In the genomic region with DNA sequence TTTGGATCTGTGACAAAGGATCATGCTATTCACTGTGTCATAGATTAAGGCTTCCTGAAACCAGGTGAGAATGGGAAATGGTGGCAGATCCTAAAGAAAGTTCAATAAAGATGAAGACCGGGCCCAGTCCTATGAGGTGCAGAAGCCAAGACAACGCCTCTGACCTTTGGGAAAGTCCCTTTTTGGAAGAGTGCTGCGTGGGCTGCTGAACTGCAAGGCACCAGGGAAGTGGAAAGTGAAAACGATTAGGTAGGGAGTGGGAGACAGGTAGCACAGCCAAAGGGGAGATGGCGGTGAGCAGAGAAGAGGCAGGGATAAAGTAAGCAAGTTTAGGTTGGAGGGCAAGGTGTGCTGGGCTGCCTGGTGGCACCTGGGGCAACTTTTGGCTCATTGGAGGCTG, we compare ENCODE assay signal across 1 cellular context.
TF ChIP-seq lines count a peak whose summit lies in the region.

No MANE protein-coding gene starts in this region.

TF ChIP-seq in HepG2, 621 proteins besides CTCF, POLR2A, EP300 and RAD21:
- TF ChIP-seq ZNF761 (CRISPR knock-in tag; conservative IDR thresholded peaks at IDR 0.05) (no peak), SSRP1 (CRISPR knock-in tag; IDR thresholded peaks at IDR 0.05) (no peak), RFXAP (CRISPR knock-in tag; IDR thresholded peaks at IDR 0.05; ENCODE audit: borderline replicate concordance) (no peak), KMT2B (CRISPR knock-in tag; IDR thresholded peaks at IDR 0.05) (no peak), TCF12 (IDR thresholded peaks at IDR 0.05) (no peak), TCF12 (CRISPR knock-in tag; IDR thresholded peaks at IDR 0.05) (no peak)
- TF ChIP-seq, protein P1, sequence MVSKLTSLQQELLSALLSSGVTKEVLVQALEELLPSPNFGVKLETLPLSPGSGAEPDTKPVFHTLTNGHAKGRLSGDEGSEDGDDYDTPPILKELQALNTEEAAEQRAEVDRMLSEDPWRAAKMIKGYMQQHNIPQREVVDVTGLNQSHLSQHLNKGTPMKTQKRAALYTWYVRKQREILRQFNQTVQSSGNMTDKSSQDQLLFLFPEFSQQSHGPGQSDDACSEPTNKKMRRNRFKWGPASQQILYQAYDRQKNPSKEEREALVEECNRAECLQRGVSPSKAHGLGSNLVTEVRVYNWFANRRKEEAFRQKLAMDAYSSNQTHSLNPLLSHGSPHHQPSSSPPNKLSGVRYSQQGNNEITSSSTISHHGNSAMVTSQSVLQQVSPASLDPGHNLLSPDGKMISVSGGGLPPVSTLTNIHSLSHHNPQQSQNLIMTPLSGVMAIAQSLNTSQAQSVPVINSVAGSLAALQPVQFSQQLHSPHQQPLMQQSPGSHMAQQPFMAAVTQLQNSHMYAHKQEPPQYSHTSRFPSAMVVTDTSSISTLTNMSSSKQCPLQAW (CRISPR knock-in tag; IDR thresholded peaks at IDR 0.05) = 0 out of 2 replicates have a peak, but pooled peaks have one; percentile 19
- TF ChIP-seq, protein P2, sequence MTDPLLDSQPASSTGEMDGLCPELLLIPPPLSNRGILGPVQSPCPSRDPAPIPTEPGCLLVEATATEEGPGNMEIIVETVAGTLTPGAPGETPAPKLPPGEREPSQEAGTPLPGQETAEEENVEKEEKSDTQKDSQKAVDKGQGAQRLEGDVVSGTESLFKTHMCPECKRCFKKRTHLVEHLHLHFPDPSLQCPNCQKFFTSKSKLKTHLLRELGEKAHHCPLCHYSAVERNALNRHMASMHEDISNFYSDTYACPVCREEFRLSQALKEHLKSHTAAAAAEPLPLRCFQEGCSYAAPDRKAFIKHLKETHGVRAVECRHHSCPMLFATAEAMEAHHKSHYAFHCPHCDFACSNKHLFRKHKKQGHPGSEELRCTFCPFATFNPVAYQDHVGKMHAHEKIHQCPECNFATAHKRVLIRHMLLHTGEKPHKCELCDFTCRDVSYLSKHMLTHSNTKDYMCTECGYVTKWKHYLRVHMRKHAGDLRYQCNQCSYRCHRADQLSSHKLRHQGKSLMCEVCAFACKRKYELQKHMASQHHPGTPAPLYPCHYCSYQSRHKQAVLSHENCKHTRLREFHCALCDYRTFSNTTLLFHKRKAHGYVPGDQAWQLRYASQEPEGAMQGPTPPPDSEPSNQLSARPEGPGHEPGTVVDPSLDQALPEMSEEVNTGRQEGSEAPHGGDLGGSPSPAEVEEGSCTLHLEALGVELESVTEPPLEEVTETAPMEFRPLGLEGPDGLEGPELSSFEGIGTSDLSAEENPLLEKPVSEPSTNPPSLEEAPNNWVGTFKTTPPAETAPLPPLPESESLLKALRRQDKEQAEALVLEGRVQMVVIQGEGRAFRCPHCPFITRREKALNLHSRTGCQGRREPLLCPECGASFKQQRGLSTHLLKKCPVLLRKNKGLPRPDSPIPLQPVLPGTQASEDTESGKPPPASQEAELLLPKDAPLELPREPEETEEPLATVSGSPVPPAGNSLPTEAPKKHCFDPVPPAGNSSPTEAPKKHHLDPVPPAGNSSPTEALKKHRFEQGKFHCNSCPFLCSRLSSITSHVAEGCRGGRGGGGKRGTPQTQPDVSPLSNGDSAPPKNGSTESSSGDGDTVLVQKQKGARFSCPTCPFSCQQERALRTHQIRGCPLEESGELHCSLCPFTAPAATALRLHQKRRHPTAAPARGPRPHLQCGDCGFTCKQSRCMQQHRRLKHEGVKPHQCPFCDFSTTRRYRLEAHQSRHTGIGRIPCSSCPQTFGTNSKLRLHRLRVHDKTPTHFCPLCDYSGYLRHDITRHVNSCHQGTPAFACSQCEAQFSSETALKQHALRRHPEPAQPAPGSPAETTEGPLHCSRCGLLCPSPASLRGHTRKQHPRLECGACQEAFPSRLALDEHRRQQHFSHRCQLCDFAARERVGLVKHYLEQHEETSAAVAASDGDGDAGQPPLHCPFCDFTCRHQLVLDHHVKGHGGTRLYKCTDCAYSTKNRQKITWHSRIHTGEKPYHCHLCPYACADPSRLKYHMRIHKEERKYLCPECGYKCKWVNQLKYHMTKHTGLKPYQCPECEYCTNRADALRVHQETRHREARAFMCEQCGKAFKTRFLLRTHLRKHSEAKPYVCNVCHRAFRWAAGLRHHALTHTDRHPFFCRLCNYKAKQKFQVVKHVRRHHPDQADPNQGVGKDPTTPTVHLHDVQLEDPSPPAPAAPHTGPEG (CRISPR knock-in tag; IDR thresholded peaks at IDR 0.05) = no peak
